ENCODE assay signal across 8 cellular contexts in genomic region chr12:131930510-131930909, GRCh38. TPM values are rescaled to one million over a fixed set of nuclear protein-coding genes. Genes with fewer than 3 reads are reported as not detected.
A peak's percentile ranks its signal among the peaks of the same experiment; 100 is the strongest.
DNase-seq lines count a peak whose midpoint lies in the region; ATAC-seq and TF ChIP-seq lines count a peak whose summit lies in the region.

No MANE protein-coding gene starts in this region.

- peak overlapping the region; percentile 80 for H3K27ac Mint-ChIP-seq in stimulated activated naive CD8-positive, alpha-beta T cell treated with anti-CD3 and anti-CD28 coated beads, Interleukin-15, Interleukin-2, amounts not matched to agents 100 ng/mL and 50 ng/mL, for 24 hours
- H3K27ac Mint-ChIP-seq in brain (peak overlapping the region in 3 of 5 experiments; percentile 4 to 81 (median 69)), mesothelial cell of epicardium (no peak overlapping the region)

- H3K27me3 Mint-ChIP-seq in stimulated activated naive CD8-positive, alpha-beta T cell treated with anti-CD3 and anti-CD28 coated beads, Interleukin-15, Interleukin-2, amounts not matched to agents 100 ng/mL and 50 ng/mL, for 24 hours, result no peaks in the 10 kb centered on the region
- H3K27me3 Mint-ChIP-seq in brain (peaks cover 9% of the 10 kb centered on the region), mesothelial cell of epicardium (ENCODE audit: low read depth) (no peaks in the 10 kb centered on the region)

- TF ChIP-seq CTCF in brain (conservative IDR thresholded peaks at IDR 0.05) (no peak), mesothelial cell of epicardium (IDR thresholded peaks at IDR 0.05; ENCODE audit: unreplicated experiment) (no peak)

- peaks cover 28% of the 10 kb centered on the region for H3K4me1 Mint-ChIP-seq in stimulated activated naive CD8-positive, alpha-beta T cell treated with anti-CD3 and anti-CD28 coated beads, Interleukin-15, Interleukin-2, amounts not matched to agents 100 ng/mL and 50 ng/mL, for 24 hours (ENCODE audit: low read depth)
- H3K4me1 Mint-ChIP-seq in brain, result peaks cover 13% of the 10 kb centered on the region
- H3K4me1 Mint-ChIP-seq in mesothelial cell of epicardium, result peaks cover 8% of the 10 kb centered on the region

- H3K9me3 Mint-ChIP-seq in stimulated activated naive CD8-positive, alpha-beta T cell treated with anti-CD3 and anti-CD28 coated beads, Interleukin-15, Interleukin-2, amounts not matched to agents 100 ng/mL and 50 ng/mL, for 24 hours, result no peaks in the 10 kb centered on the region
- H3K9me3 Mint-ChIP-seq in brain (peaks cover 0 to 5% (median 0%) of the 10 kb centered on the region in 5 experiments), mesothelial cell of epicardium (no peaks in the 10 kb centered on the region)

- no peak for DNase-seq in stimulated activated naive CD8-positive, alpha-beta T cell treated with anti-CD3 and anti-CD28 coated beads, Interleukin-15, Interleukin-2, amounts not matched to agents 100 U/mL and 50 U/mL, for 24 hours
- DNase-seq in mesothelial cell of epicardium (ENCODE audit: low spot score in 2 of 2, unreplicated experiment in 2 of 2), result no peak
- no peak for DNase-seq in globus pallidus (ENCODE audit: low spot score)
- DNase-seq in NK-92 treated with Interleukin-12 subunit alpha and Interleukin-12 subunit beta, amount 100 ng/mL, for 24 hours (lab: John Stamatoyannopoulos, UW), result no peak

- ATAC-seq in stimulated activated naive CD8-positive, alpha-beta T cell treated with anti-CD3 and anti-CD28 coated beads, Interleukin-15, Interleukin-2, amounts not matched to agents 100 U/mL and 50 U/mL, for 24 hours, result no peak
- ATAC-seq in GM18868 (IDR thresholded peaks at IDR 0.05; ENCODE audit: unreplicated experiment), result no peak
- no peak for ATAC-seq in GM21825 (IDR thresholded peaks at IDR 0.05; ENCODE audit: unreplicated experiment)

- peaks cover 41% of the 10 kb centered on the region for H3K36me3 Mint-ChIP-seq in stimulated activated naive CD8-positive, alpha-beta T cell treated with anti-CD3 and anti-CD28 coated beads, Interleukin-15, Interleukin-2, amounts not matched to agents 100 ng/mL and 50 ng/mL, for 24 hours (ENCODE audit: low read depth)
- H3K36me3 Mint-ChIP-seq in brain (peaks cover 19% of the 10 kb centered on the region), mesothelial cell of epicardium (peaks cover 21% of the 10 kb centered on the region)

- H3K4me3 Mint-ChIP-seq in stimulated activated naive CD8-positive, alpha-beta T cell treated with anti-CD3 and anti-CD28 coated beads, Interleukin-15, Interleukin-2, amounts not matched to agents 100 ng/mL and 50 ng/mL, for 24 hours, result peak overlapping the region; percentile 90
- H3K4me3 Mint-ChIP-seq in brain (peak overlapping the region; percentile 85 to 95 (median 91)), mesothelial cell of epicardium (peak overlapping the region; percentile 74)

RNA-seq across cellular contexts. Expression of gene PUS1, which starts 1.4 kb away (rescaled TPM):
- 4.4 TPM for polyA plus RNA-seq in brain (ENCODE audit: insufficient read depth, low read depth, low replicate concordance)
- 25.5 to 28.2 TPM (median 27.4 TPM) in 3 replicates for total RNA-seq in mesothelial cell of epicardium

RNA-seq across cellular contexts. Expression of gene EP400, which starts 19.2 kb away (rescaled TPM):
- 25.1 TPM for polyA plus RNA-seq in brain (ENCODE audit: insufficient read depth, low read depth, low replicate concordance)
- 74.0 to 77.9 TPM (median 75.3 TPM) in 3 replicates for total RNA-seq in mesothelial cell of epicardium

RNA-seq across cellular contexts. Expression of gene ULK1, which starts 36.1 kb away (rescaled TPM):
- polyA plus RNA-seq in brain (ENCODE audit: insufficient read depth, low read depth, low replicate concordance), result 32.7 TPM
- 88.8 to 104 TPM (median 93.0 TPM) in 3 replicates for total RNA-seq in mesothelial cell of epicardium
